Comparison of ENCODE assay signal across 9 cellular contexts in the genomic region with DNA sequence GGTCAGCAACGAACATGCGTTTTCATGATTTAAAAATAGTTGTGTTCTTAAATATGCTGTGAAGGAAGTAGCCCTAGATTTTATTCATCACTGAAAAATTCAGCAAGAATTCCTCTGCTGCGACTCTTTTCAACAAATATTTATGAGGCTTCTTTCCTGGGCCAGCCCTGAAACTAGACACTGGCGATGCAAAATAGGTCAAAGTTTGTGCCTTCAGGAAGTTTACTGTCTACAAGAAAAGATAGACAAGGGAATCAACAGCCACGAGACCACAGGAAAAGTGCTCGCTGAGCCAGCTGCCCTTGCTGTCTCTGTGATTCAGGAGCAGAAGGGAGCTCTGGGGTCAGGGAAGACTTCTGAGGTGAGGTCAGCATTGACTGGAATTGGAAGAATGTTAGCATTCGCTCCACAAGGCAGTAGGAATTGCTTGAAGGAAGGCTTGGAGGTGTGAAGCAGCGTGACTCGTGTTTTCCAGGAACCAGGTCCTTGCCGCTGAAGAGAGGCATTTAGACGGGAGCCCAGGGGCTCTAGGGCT. TPM values are rescaled to one million over a fixed set of nuclear protein-coding genes. Genes with fewer than 3 reads are reported as not detected.
DNase-seq lines count a peak whose midpoint lies in the region; ATAC-seq and TF ChIP-seq lines count a peak whose summit lies in the region.
"Had no signal": no experiment of that assay in that cellular context is flagged by ENCODE, and none has a peak within 500 bp of the region (broad histone marks: within the 10 kb centered on the region; RNA-seq: fewer than 3 reads in every experiment).

No MANE protein-coding gene starts in this region.

- H2AFZ ChIP-seq in mammary epithelial cell (ENCODE audit: low read depth, low read length) = no peak overlapping the region

- CTCF ChIA-PET in mammary epithelial cell (lab: Charles Lee; ENCODE audit: low non-redundant PET) (interaction anchor here (0.6 kb wide), 1 partner anchor 90 kb away, joined by 3 read pairs; a partner anchor contains a TSS), GM10248 (lab: Yijun Ruan, JAX) (interaction anchor here (1.6 kb wide), 1 partner anchor 613 kb away, joined by 5 read pairs; no protein-coding TSS in a partner anchor)

- BruUV-seq in mammary epithelial cell (replicated peaks; lab: Mats Ljungman, UMichigan) = no TSS peak

- DNase-seq in Caki2 (ENCODE audit: low read depth) (peak; percentile 87), LoVo (ENCODE audit: low spot score) (peak; percentile 60), mammary epithelial cell (peak; percentile 74), mesothelial cell of epicardium (ENCODE audit: low spot score in 2 of 2, unreplicated experiment in 2 of 2) (no peak), uterus (no peak), GM10248 (ENCODE audit: extremely low spot score) (no peak), DMS79 treated with DMSO at 0.1 percent for 48 hours (lab: John Stamatoyannopoulos, UW) (no peak)
- DNase-seq: cortex of kidney had no signal

- peaks cover 35% of the 10 kb centered on the region for H3K4me1 Mint-ChIP-seq in mesothelial cell of epicardium

- no peaks in the 10 kb centered on the region for H3K27me3 ChIP-seq in mammary epithelial cell (ENCODE audit: insufficient read depth, low read length)
- H3K27me3 ChIP-seq in uterus = no peaks in the 10 kb centered on the region

- POLR2A ChIA-PET in GM10248 (lab: Yijun Ruan, JAX) = no interaction called here

- H3K36me3 ChIP-seq in mammary epithelial cell (ENCODE audit: insufficient read depth, low read length) = peaks cover 18% of the 10 kb centered on the region
- no peaks in the 10 kb centered on the region for H3K36me3 ChIP-seq in uterus

- H4K20me1 ChIP-seq in mammary epithelial cell (ENCODE audit: insufficient read depth, low read length) = no peaks in the 10 kb centered on the region

- H3K4me3 ChIP-seq in mammary epithelial cell (replicated peaks in 1 of 3; ENCODE audit: insufficient read depth in 1 of 3, low read depth in 2 of 3, low read length in 3 of 3) (no peak overlapping the region), uterus (no peak overlapping the region)

- TF ChIP-seq CTCF in mammary epithelial cell (conservative IDR thresholded peaks at IDR 0.05 in 1 of 2, IDR thresholded peaks at IDR 0.05 in 1 of 2; ENCODE audit: extremely low read depth in 1 of 2, insufficient read depth in 1 of 2, low read depth in 1 of 2, low read length in 2 of 2) (no peak), mesothelial cell of epicardium (IDR thresholded peaks at IDR 0.05; ENCODE audit: unreplicated experiment) (no peak), uterus (IDR thresholded peaks at IDR 0.05) (no peak), GM10248 (IDR thresholded peaks at IDR 0.05; ENCODE audit: control extremely low read depth, extremely low read depth, low read depth, missing control alignments) (no peak)

- H3K4me3 Mint-ChIP-seq in mesothelial cell of epicardium = peak overlapping the region; percentile 99

- dilution Hi-C loops in mammary epithelial cell (cut with HindIII; ENCODE audit: low sequenced_read_pairs) = no loop called here

- H3K27ac Mint-ChIP-seq in mesothelial cell of epicardium = peak overlapping the region; percentile 78

- peaks cover 31% of the 10 kb centered on the region for H3K4me1 ChIP-seq in mammary epithelial cell (ENCODE audit: insufficient read depth, low read length)
- peaks cover 6 to 24% of the 10 kb centered on the region in 2 donors for H3K4me1 ChIP-seq in uterus

- no peak overlapping the region for H3K9ac ChIP-seq in mammary epithelial cell (ENCODE audit: insufficient read depth, low read length)

- TF ChIP-seq POLR2A in uterus (IDR thresholded peaks at IDR 0.05) = no peak

- H3K9me3 ChIP-seq in mammary epithelial cell (replicated peaks; ENCODE audit: insufficient read depth, low read length) = no peaks in the 10 kb centered on the region
- H3K9me3 ChIP-seq in uterus = no peaks in the 10 kb centered on the region

- 15% methylated on average over 11 of the region's 11 CpGs for WGBS in mammary epithelial cell (ENCODE audit: low coverage, missing lambda C conversion rate)

- peak overlapping the region; percentile 9 for H3K27ac ChIP-seq in mammary epithelial cell (ENCODE audit: insufficient read depth, low read depth, low read length)
- H3K27ac ChIP-seq in uterus = no peak overlapping the region

- no peaks in the 10 kb centered on the region for H3K27me3 Mint-ChIP-seq in mesothelial cell of epicardium (ENCODE audit: low read depth)

- peaks cover 11% of the 10 kb centered on the region for H3K36me3 Mint-ChIP-seq in mesothelial cell of epicardium

- no peaks in the 10 kb centered on the region for H3K9me3 Mint-ChIP-seq in mesothelial cell of epicardium

- ATAC-seq in HG03025 (IDR thresholded peaks at IDR 0.05; ENCODE audit: low FRiP score, unreplicated experiment) = no peak

- in situ Hi-C loops in Caki2 (cut with HindIII; ENCODE audit: low pct_unique_long_range_greater_than_20kb, low sequenced_read_pairs) (no loop called here), mammary epithelial cell (cut with MboI; ENCODE audit: low sequenced_read_pairs in 2 of 2) (loop anchor here in 1 of 2 donors (25.0 kb wide), 1 partner anchor 352 kb away; a partner anchor contains a TSS)

- peaks cover 39% of the 10 kb centered on the region for H3K79me2 ChIP-seq in mammary epithelial cell (ENCODE audit: insufficient read depth, low read length)

- intact Hi-C loops in mammary epithelial cell (cut with micrococcal nuclease) = loop anchor here (5.0 kb wide), 1 partner anchor 37 kb away; no protein-coding TSS in a partner anchor
- intact Hi-C loops in uterus (cut with DNase I; ENCODE audit: low total_unique reads) = no loop called here

- H3K4me2 ChIP-seq in mammary epithelial cell (ENCODE audit: insufficient read depth, low read depth, low read length) = peak overlapping the region; percentile 92

RNA-seq across cellular contexts. Expression of a gene that starts 1.9 kb away (rescaled TPM):
- total RNA-seq in Caki2 (2014; rRNA removed; shearing (Covaris generic); ENCODE audit: low replicate concordance) = 2,280 and 2,521 TPM in 2 replicates
- total RNA-seq in mammary epithelial cell (1,000 to 10,000 TPM; 1,799 to 2,054 TPM), mesothelial cell of epicardium (1,879 to 1,981 TPM (median 1,947 TPM) in 3 replicates), uterus (over 10,000 TPM in 1 of 4 donors, 1,000 to 10,000 TPM in 3; 2,192 to 15,169 (median 5,752) TPM)
- 3,047 TPM for polyA plus RNA-seq in mammary epithelial cell
- polyA minus RNA-seq in mammary epithelial cell = 984 TPM

RNA-seq across cellular contexts. Expression of a gene that starts 12.8 kb away (rescaled TPM):
- not detected in 2 replicates for total RNA-seq in Caki2 (2014; rRNA removed; shearing (Covaris generic); ENCODE audit: low replicate concordance)
- under 1 TPM; under 0.01 to 0.38 TPM for total RNA-seq in mammary epithelial cell
- 0.07 TPM for polyA plus RNA-seq in mammary epithelial cell
- 1.6 TPM for polyA minus RNA-seq in mammary epithelial cell
- total RNA-seq in mesothelial cell of epicardium = not detected in 3 replicates
- not detected for total RNA-seq in uterus

RNA-seq across cellular contexts. Expression of a gene that starts 45.2 kb away (rescaled TPM):
- not detected in 2 replicates for total RNA-seq in Caki2 (2014; rRNA removed; shearing (Covaris generic); ENCODE audit: low replicate concordance)
- total RNA-seq in mammary epithelial cell = not detected
- polyA plus RNA-seq in mammary epithelial cell = not detected
- not detected for polyA minus RNA-seq in mammary epithelial cell
- total RNA-seq in mesothelial cell of epicardium = not detected in 3 replicates
- total RNA-seq in uterus = not detected

RNA-seq across cellular contexts. Expression of a gene that starts 50.8 kb away (rescaled TPM):
- 29.1 and 46.7 TPM in 2 replicates for total RNA-seq in Caki2 (2014; rRNA removed; shearing (Covaris generic); ENCODE audit: low replicate concordance)
- total RNA-seq in mammary epithelial cell (100 to 1,000 TPM in 1 of 2 donors, 10 to 100 TPM in 1; 55.7 to 102 TPM), mesothelial cell of epicardium (60.2 to 63.3 TPM (median 61.2 TPM) in 3 replicates), uterus (100 to 1,000 TPM in 1 of 4 donors, 10 to 100 TPM in 3; 19.5 to 114 (median 63.8) TPM)
- polyA plus RNA-seq in mammary epithelial cell = 49.4 TPM
- polyA minus RNA-seq in mammary epithelial cell = 36.7 TPM

Comparison
In these comparisons a context has a peak if more than half of its experiments do, and no peak if none do; other contexts are left out.
1. DNase-seq: peak in Caki2 (single experiment), LoVo (single experiment) and mammary epithelial cell (single experiment); none in mesothelial cell of epicardium (0 of 2), uterus (0 of 2), GM10248 (single experiment) and DMS79 treated with DMSO at 0.1 percent for 48 hours (single experiment).